In genomic region chr6:89439014-89439413, GRCh38 we compare ENCODE assay signal across 31 cellular contexts.
"Had no signal": no experiment of that assay in that cellular context is flagged by ENCODE, and none has a peak within 500 bp of the region (broad histone marks: within the 10 kb centered on the region; RNA-seq: fewer than 3 reads in every experiment).

No MANE protein-coding gene starts in this region.

- H3K9me3 ChIP-seq: adrenal gland, ascending aorta, body of pancreas, breast epithelium had no signal

- ATAC-seq: activated naive CD4-positive, alpha-beta T cell treated with anti-CD3 and anti-CD28 coated beads, Interleukin-2, amount 50 U/mL, for 72 hours; activated naive CD8-positive, alpha-beta T cell treated with anti-CD3 and anti-CD28 coated beads, Interleukin-2, amount 50 U/mL, for 24 hours; activated T-cell treated with anti-CD3 and anti-CD28 coated beads, Interleukin-2, amount 50 U/mL, for 4 hours; activated T-cell treated with anti-CD3 and anti-CD28 coated beads, Interleukin-2, amount 50 U/mL, for 72 hours; body of pancreas had no signal

- DNase-seq: activated effector memory CD4-positive, alpha-beta T cell treated with anti-CD3 and anti-CD28 coated beads, Interleukin-2, amount 50 U/mL, for 16 hours; activated effector memory CD4-positive, alpha-beta T cell treated with Interleukin-2 at 50 U/mL for 16 hours; activated gamma-delta T cell; activated gamma-delta T cell treated with Interleukin-2 at 50 U/mL for 16 hours; activated naive CD4-positive, alpha-beta T cell; activated naive CD4-positive, alpha-beta T cell treated with anti-CD3 and anti-CD28 coated beads for 36 hours; activated naive CD4-positive, alpha-beta T cell treated with anti-CD3 and anti-CD28 coated beads, Interleukin-2, amount 10 ng/mL, durations not matched to agents 7 days and 5 days; activated naive CD4-positive, alpha-beta T cell treated with anti-CD3 and anti-CD28 coated beads, Interleukin-2, amount 50 U/mL, for 16 hours; activated naive CD4-positive, alpha-beta T cell treated with Interleukin-2 at 50 U/mL for 16 hours; activated naive CD8-positive, alpha-beta T cell treated with anti-CD3 and anti-CD28 coated beads for 36 hours; activated naive CD8-positive, alpha-beta T cell treated with anti-CD3 and anti-CD28 coated beads, Interleukin-2, amount 10 ng/mL, durations not matched to agents 7 days and 5 days; activated naive CD8-positive, alpha-beta T cell treated with anti-CD3 and anti-CD28 coated beads, Interleukin-2, amount 50 U/mL, for 24 hours; activated T-cell treated with anti-CD3 and anti-CD28 coated beads, Interleukin-2, amount 50 U/mL, for 1 hour; activated T-cell treated with anti-CD3 and anti-CD28 coated beads, Interleukin-2, amount 50 U/mL, for 24 hours; activated T-cell treated with anti-CD3 and anti-CD28 coated beads, Interleukin-2, amount 50 U/mL, for 4 hours; activated T-cell treated with anti-CD3 and anti-CD28 coated beads, Interleukin-2, amount 50 U/mL, for 48 hours; activated T-cell treated with anti-CD3 and anti-CD28 coated beads, Interleukin-2, amount 50 U/mL, for 72 hours; adrenal gland; amniotic stem cell; amygdala; anterior cingulate cortex; aorta; body of pancreas; brain microvascular endothelial cell; caudate nucleus; central memory CD4-positive, alpha-beta T cell; cerebellar nuclear complex had no signal

- H3K27ac ChIP-seq: adrenal gland, ascending aorta, body of pancreas, brain microvascular endothelial cell, breast epithelium, cardiac muscle cell had no signal

- H3K27me3 ChIP-seq: adrenal gland, ascending aorta, body of pancreas, brain microvascular endothelial cell, breast epithelium, cardiac muscle cell had no signal

- H3K4me3 ChIP-seq: adrenal gland, ascending aorta, body of pancreas, breast epithelium, cardiac muscle cell had no signal

- H3K36me3 ChIP-seq: adrenal gland, ascending aorta, brain microvascular endothelial cell, breast epithelium, cardiac muscle cell had no signal
